Comparison of ENCODE assay signal across 11 cellular contexts in genomic region chr7:44977956-44978355, GRCh38. TPM values are rescaled to one million over a fixed set of nuclear protein-coding genes. Genes with fewer than 3 reads are reported as not detected.
DNase-seq lines count a peak whose midpoint lies in the region; ATAC-seq and TF ChIP-seq lines count a peak whose summit lies in the region.
"Had no signal": no experiment of that assay in that cellular context is flagged by ENCODE, and none has a peak within 500 bp of the region (broad histone marks: within the 10 kb centered on the region; RNA-seq: fewer than 3 reads in every experiment).

No MANE protein-coding gene starts in this region.

- no peak for TF ChIP-seq POLR2A in esophagus muscularis mucosa (IDR thresholded peaks at IDR 0.05; ENCODE audit: low read depth)
- TF ChIP-seq POLR2A in tibial nerve (IDR thresholded peaks at IDR 0.05), result no peak

- CTCF ChIA-PET in activated naive CD4-positive, alpha-beta T cell treated with anti-CD3 and anti-CD28 coated beads for 36 hours (lab: Charles Lee), result interaction anchor here (0.7 to 0.9 kb wide), 2 partner anchors 23 to 157 kb away, joined by 3 to 5 read pairs; no protein-coding TSS in a partner anchor
- CTCF ChIA-PET in OCI-LY7 (lab: Charles Lee; ENCODE audit: unreplicated experiment), result interaction anchor here (1.0 kb wide), 1 partner anchor 141 kb away, joined by 4 read pairs; no protein-coding TSS in a partner anchor

- TF ChIP-seq CTCF in OCI-LY7 (conservative IDR thresholded peaks at IDR 0.05; ENCODE audit: low read length), result no peak
- TF ChIP-seq CTCF in esophagus muscularis mucosa (IDR thresholded peaks at IDR 0.05), result no peak
- no peak for TF ChIP-seq CTCF in tibial nerve (IDR thresholded peaks at IDR 0.05)

- peaks cover 18% of the 10 kb centered on the region; the same call in 1 of the 2 replicates for H3K79me2 ChIP-seq in OCI-LY7 (ENCODE audit: insufficient read depth, low read depth, low read length)
- H3K79me2 ChIP-seq: hepatocyte had no signal

- H3K36me3 Mint-ChIP-seq in activated naive CD4-positive, alpha-beta T cell treated with anti-CD3 and anti-CD28 coated beads for 36 hours (ENCODE audit: low read depth), result peaks cover 80% of the 10 kb centered on the region

- H3K4me1 ChIP-seq in OCI-LY7 (ENCODE audit: insufficient read depth, low read length, poor library complexity, severe bottlenecking) (peaks cover 70% of the 10 kb centered on the region), esophagus muscularis mucosa (peaks cover 15 to 48% (median 38%) of the 10 kb centered on the region in 4 donors), tibial nerve (peaks cover 0 to 48% (median 35%) of the 10 kb centered on the region in 4 donors)

- WGBS in esophagus muscularis mucosa, result 69% methylated on average over 6 of the region's 6 CpGs
- 26 to 71% methylated on average over 6 of the region's 6 CpGs for WGBS in tibial nerve, 2 donors

- H3K9me3 ChIP-seq in OCI-LY7 (ENCODE audit: low read length) (no peaks in the 10 kb centered on the region), esophagus muscularis mucosa (no peaks in the 10 kb centered on the region), tibial nerve (no peaks in the 10 kb centered on the region)

- H3K4me2 ChIP-seq in OCI-LY7 (ENCODE audit: low read length), result peak overlapping the region; percentile 94
- H3K4me2 ChIP-seq: hepatocyte had no signal

- no TSS peak for BruUV-seq in OCI-LY7 (replicated peaks; lab: Mats Ljungman, UMichigan)

- peak overlapping the region; percentile 99 for H3K4me3 Mint-ChIP-seq in activated naive CD4-positive, alpha-beta T cell treated with anti-CD3 and anti-CD28 coated beads for 36 hours

- no peaks in the 10 kb centered on the region; the same call in 1 of the 2 replicates for H4K20me1 ChIP-seq in OCI-LY7 (ENCODE audit: insufficient read depth, low read length)

- no peak for TF ChIP-seq EP300 in esophagus muscularis mucosa (IDR thresholded peaks at IDR 0.05)
- no peak for TF ChIP-seq EP300 in tibial nerve (IDR thresholded peaks at IDR 0.05)

- no peak overlapping the region for H2AFZ ChIP-seq in OCI-LY7 (ENCODE audit: low read length)
- H2AFZ ChIP-seq: hepatocyte had no signal

- no peaks in the 10 kb centered on the region for H3K9me2 ChIP-seq in OCI-LY7 (ENCODE audit: insufficient read depth, low read length)

- intact Hi-C loops in activated naive CD4-positive, alpha-beta T cell treated with anti-CD3 and anti-CD28 coated beads for 36 hours (cut with micrococcal nuclease), result loop anchor here (1.0 to 5.0 kb wide), 5 partner anchors 8 to 721 kb away; partner anchors contain the start of gene TMED4
- intact Hi-C loops in OCI-LY7 (cut with micrococcal nuclease; ENCODE audit: unreplicated experiment), result loop anchor here (2.0 to 10.0 kb wide), 4 partner anchors 129 to 787 kb away; partner anchors contain the start of genes H2AZ2 and TBRG4
- intact Hi-C loops in esophagus muscularis mucosa (cut with DNase I), result no loop called here

- H3K27me3 ChIP-seq in esophagus muscularis mucosa, result no peaks in the 10 kb centered on the region
- no peaks in the 10 kb centered on the region for H3K27me3 ChIP-seq in tibial nerve
- H3K27me3 ChIP-seq: hepatocyte had no signal

- H3K36me3 ChIP-seq in OCI-LY7 (ENCODE audit: insufficient read depth, low read length), result peaks cover 67% of the 10 kb centered on the region
- H3K36me3 ChIP-seq in esophagus muscularis mucosa, result peaks cover 10 to 35% (median 21%) of the 10 kb centered on the region in 4 donors
- peaks cover 0 to 63% (median 0%) of the 10 kb centered on the region in 3 donors for H3K36me3 ChIP-seq in tibial nerve

- H3K27ac Mint-ChIP-seq in activated naive CD4-positive, alpha-beta T cell treated with anti-CD3 and anti-CD28 coated beads for 36 hours, result peak overlapping the region; percentile 99
- H3K27ac Mint-ChIP-seq: progenitor cell of endocrine pancreas had no signal

- no peak for ATAC-seq in HG02759 (IDR thresholded peaks at IDR 0.05; ENCODE audit: unreplicated experiment)
- no peak for ATAC-seq in HG02970 (IDR thresholded peaks at IDR 0.05; ENCODE audit: low FRiP score, unreplicated experiment)

- H3K9me3 Mint-ChIP-seq in activated naive CD4-positive, alpha-beta T cell treated with anti-CD3 and anti-CD28 coated beads for 36 hours, result no peaks in the 10 kb centered on the region

- DNase-seq in activated naive CD4-positive, alpha-beta T cell treated with anti-CD3 and anti-CD28 coated beads for 36 hours, result peak; percentile 53
- DNase-seq in activated naive CD4-positive, alpha-beta T cell (lab: John Stamatoyannopoulos, UW), result no peak
- DNase-seq in OCI-LY7 (ENCODE audit: low spot score) (peak; percentile 37), esophagus muscularis mucosa (ENCODE audit: extremely low spot score) (no peak), tibial nerve (ENCODE audit: low spot score in 2 of 2) (no peak), OCI-M2 (lab: John Stamatoyannopoulos, UW; ENCODE audit: unreplicated experiment) (no peak)
- DNase-seq: NCI-H2029 treated with DMSO at 0.1 percent for 48 hours had no signal

- H3K27ac ChIP-seq in OCI-LY7 (ENCODE audit: low read depth, low read length, poor library complexity, severe bottlenecking) (peak overlapping the region; percentile 84), esophagus muscularis mucosa (replicated peaks in 1 of 4) (peak overlapping the region in 1 of 4 donors; percentile 72), tibial nerve (peak overlapping the region in 3 of 4 donors; percentile 74 to 85 (median 76))
- H3K27ac ChIP-seq: hepatocyte had no signal

- peaks cover 67% of the 10 kb centered on the region for H3K4me1 Mint-ChIP-seq in activated naive CD4-positive, alpha-beta T cell treated with anti-CD3 and anti-CD28 coated beads for 36 hours (ENCODE audit: low read depth)

- H3K4me3 ChIP-seq in OCI-LY7 (ENCODE audit: low read depth, low read length, poor library complexity, severe bottlenecking) (peak overlapping the region; percentile 67), esophagus muscularis mucosa (peak overlapping the region in 3 of 4 donors; percentile 19 to 37 (median 25)), tibial nerve (peak overlapping the region in 2 of 4 donors; percentile 9 to 31)
- H3K4me3 ChIP-seq: hepatocyte had no signal

- POLR2A ChIA-PET in OCI-LY7 (lab: Charles Lee), result interaction anchor here (0.6 to 15.1 kb wide), 6 partner anchors 15 to 51 kb away, joined by 3 to 206 read pairs (median 3); partner anchors contain the start of gene CCM2

- no peaks in the 10 kb centered on the region for H3K27me3 Mint-ChIP-seq in activated naive CD4-positive, alpha-beta T cell treated with anti-CD3 and anti-CD28 coated beads for 36 hours (ENCODE audit: low read depth)
- H3K27me3 Mint-ChIP-seq: progenitor cell of endocrine pancreas had no signal

RNA-seq across cellular contexts. Expression of gene MYO1G, which starts 0.9 kb away (rescaled TPM):
- 100 to 1,000 TPM; 391 to 406 TPM for total RNA-seq in activated naive CD4-positive, alpha-beta T cell treated with anti-CD3 and anti-CD28 coated beads for 36 hours
- total RNA-seq in OCI-LY7 (2014; rRNA removed; shearing (Covaris generic)), result 23.6 and 27.4 TPM in 2 replicates
- total RNA-seq in OCI-LY7 (2022) (74.7 and 87.3 TPM in 2 replicates), esophagus muscularis mucosa (1 to 10 TPM in 3 of 4 donors, under 1 TPM in 1; 0.78 to 6.8 (median 3.1) TPM), tibial nerve (10 to 100 TPM in 1 of 4 donors, 1 to 10 TPM in 2, under 1 TPM in 1; 0.84 to 10.5 (median 3.3) TPM)

RNA-seq across cellular contexts. Expression of gene CCM2, which starts 22.0 kb away (rescaled TPM):
- total RNA-seq in activated naive CD4-positive, alpha-beta T cell treated with anti-CD3 and anti-CD28 coated beads for 36 hours, result 10 to 100 TPM; 87.9 to 88.3 TPM
- 55.3 and 58.9 TPM in 2 replicates for total RNA-seq in OCI-LY7 (2014; rRNA removed; shearing (Covaris generic))
- total RNA-seq in OCI-LY7 (2022), result 84.0 and 89.1 TPM in 2 replicates
- total RNA-seq in esophagus muscularis mucosa, result 10 to 100 TPM; 40.3 to 61.7 (median 49.4) TPM
- 10 to 100 TPM; 41.1 to 46.3 (median 44.0) TPM for total RNA-seq in tibial nerve

Comparison
In these comparisons a context has a peak if more than half of its experiments do, and no peak if none do; other contexts are left out.
1. DNase-seq: peak in activated naive CD4-positive, alpha-beta T cell treated with anti-CD3 and anti-CD28 coated beads for 36 hours (single experiment) and OCI-LY7 (single experiment); none in activated naive CD4-positive, alpha-beta T cell (0 of 4), esophagus muscularis mucosa (single experiment), tibial nerve (0 of 2) and OCI-M2 (single experiment).
2. RNA of gene MYO1G, which starts 0.9 kb away (total RNA-seq): 391 to 406 TPM in activated naive CD4-positive, alpha-beta T cell treated with anti-CD3 and anti-CD28 coated beads for 36 hours; 23.6 to 87.3 TPM in OCI-LY7, 0.84 to 10.5 TPM in tibial nerve and 0.78 to 6.8 TPM in esophagus muscularis mucosa; every median in the first group is over 4 times any median in the second.